1 cellular context compared by ENCODE assay signal in genomic region chr17:81519284-81520020, GRCh38.
TF ChIP-seq lines count a peak whose summit lies in the region.

No MANE protein-coding gene starts in this region.

TF ChIP-seq in HepG2, 621 proteins besides CTCF, POLR2A, EP300 and RAD21 (continued from another document and continues in another):
- TF ChIP-seq UBTF (CRISPR knock-in tag; IDR thresholded peaks at IDR 0.05), result peak; percentile 51
- no peak for TF ChIP-seq ZMYM3 (CRISPR knock-in tag; IDR thresholded peaks at IDR 0.05)
- TF ChIP-seq IRF1 (CRISPR knock-in tag; IDR thresholded peaks at IDR 0.05; ENCODE audit: low read depth), result no peak
- no peak for TF ChIP-seq REST (IDR thresholded peaks at IDR 0.05; ENCODE audit: borderline replicate concordance in 1 of 2, low read depth in 1 of 2, low read length in 2 of 2)
- no peak for TF ChIP-seq POLR2AphosphoS5 (IDR thresholded peaks at IDR 0.05; ENCODE audit: low read depth, low read length)
- TF ChIP-seq RARG (CRISPR knock-in tag; IDR thresholded peaks at IDR 0.05; ENCODE audit: low read depth), result no peak
- TF ChIP-seq ZNF672 (CRISPR knock-in tag; IDR thresholded peaks at IDR 0.05), result no peak
- 0 out of 2 replicates have a peak, but pooled peaks have one; percentile 19 for TF ChIP-seq ZNF704 (CRISPR knock-in tag; IDR thresholded peaks at IDR 0.05; ENCODE audit: borderline replicate concordance)
- no peak for TF ChIP-seq BATF2 (CRISPR knock-in tag; IDR thresholded peaks at IDR 0.05)
- peak; percentile 29 for TF ChIP-seq XRCC5 (optimal IDR thresholded peaks at IDR 0.05; ENCODE audit: low read length)
- no peak for TF ChIP-seq ZFP90 (CRISPR knock-in tag; IDR thresholded peaks at IDR 0.05; ENCODE audit: borderline replicate concordance)
- no peak for TF ChIP-seq ZKSCAN5 (CRISPR knock-in tag; IDR thresholded peaks at IDR 0.05)
- TF ChIP-seq ZBTB38 (CRISPR knock-in tag; IDR thresholded peaks at IDR 0.05), result no peak
- TF ChIP-seq ZNF740 (CRISPR knock-in tag; IDR thresholded peaks at IDR 0.05), result no peak
- no peak for TF ChIP-seq SIX4 (CRISPR knock-in tag; IDR thresholded peaks at IDR 0.05)
- no peak for TF ChIP-seq ZNF275 (CRISPR knock-in tag; IDR thresholded peaks at IDR 0.05; ENCODE audit: borderline replicate concordance)
- TF ChIP-seq HNRNPL (IDR thresholded peaks at IDR 0.05; ENCODE audit: low read depth, low read length), result no peak
- no peak for TF ChIP-seq PRDM10 (CRISPR knock-in tag; IDR thresholded peaks at IDR 0.05; ENCODE audit: low read depth)
- peak; percentile 92 for TF ChIP-seq FOSL2 (CRISPR knock-in tag; IDR thresholded peaks at IDR 0.05)
- TF ChIP-seq ZNF891 (CRISPR knock-in tag; IDR thresholded peaks at IDR 0.05), result peak; percentile 42; the same call in 1 of the 2 replicates
- no peak for TF ChIP-seq THAP8 (CRISPR knock-in tag; IDR thresholded peaks at IDR 0.05; ENCODE audit: borderline replicate concordance)
- no peak for TF ChIP-seq TBP (CRISPR knock-in tag; IDR thresholded peaks at IDR 0.05)
- no peak for TF ChIP-seq ZFP37 (CRISPR knock-in tag; IDR thresholded peaks at IDR 0.05; ENCODE audit: borderline replicate concordance)
- no peak for TF ChIP-seq SRSF9 (IDR thresholded peaks at IDR 0.05; ENCODE audit: borderline replicate concordance, insufficient read depth, low read depth, low read length, poor library complexity, severe bottlenecking)
- TF ChIP-seq FUBP1 (CRISPR knock-in tag; IDR thresholded peaks at IDR 0.05; ENCODE audit: borderline replicate concordance), result no peak
- no peak for TF ChIP-seq ZBTB21 (CRISPR knock-in tag; IDR thresholded peaks at IDR 0.05)
- TF ChIP-seq MYNN (CRISPR knock-in tag; IDR thresholded peaks at IDR 0.05; ENCODE audit: low read depth), result no peak
- TF ChIP-seq ZNF567 (CRISPR knock-in tag; IDR thresholded peaks at IDR 0.05; ENCODE audit: borderline replicate concordance), result 0 out of 2 replicates have a peak, but pooled peaks have one; percentile 24
- no peak for TF ChIP-seq ZNF12 (CRISPR knock-in tag; IDR thresholded peaks at IDR 0.05)
- no peak for TF ChIP-seq ARID5B (CRISPR knock-in tag; IDR thresholded peaks at IDR 0.05)
- no peak for TF ChIP-seq GATA4 (IDR thresholded peaks at IDR 0.05; ENCODE audit: borderline replicate concordance, low read depth)
- TF ChIP-seq KLF13 (CRISPR knock-in tag; IDR thresholded peaks at IDR 0.05), result no peak
- TF ChIP-seq TOE1 (CRISPR knock-in tag; IDR thresholded peaks at IDR 0.05), result no peak
- TF ChIP-seq ZNF256 (CRISPR knock-in tag; conservative IDR thresholded peaks at IDR 0.05), result no peak
- no peak for TF ChIP-seq ZNF629 (CRISPR knock-in tag; conservative IDR thresholded peaks at IDR 0.05)
- TF ChIP-seq KDM1A (CRISPR knock-in tag; IDR thresholded peaks at IDR 0.05), result no peak
- TF ChIP-seq ZNF136 (CRISPR knock-in tag; IDR thresholded peaks at IDR 0.05; ENCODE audit: low read depth), result no peak
